Comparison of ENCODE assay signal across 1 cellular context in genomic region chr6:107539409-107539808, GRCh38.
TF ChIP-seq lines count a peak whose summit lies in the region.

No MANE protein-coding gene starts in this region.

TF ChIP-seq in HepG2, 621 proteins besides CTCF, POLR2A, EP300 and RAD21 (continued from another document and continues in another):
- TF ChIP-seq BHLHE40 (IDR thresholded peaks at IDR 0.05; ENCODE audit: low read length) (peak; percentile 72), KLF6 (CRISPR knock-in tag; IDR thresholded peaks at IDR 0.05) (peak; percentile 82), HIVEP1 (CRISPR knock-in tag; IDR thresholded peaks at IDR 0.05) (no peak), XRCC5 (optimal IDR thresholded peaks at IDR 0.05; ENCODE audit: low read length) (peak; percentile 57), ZHX1 (CRISPR knock-in tag; IDR thresholded peaks at IDR 0.05; ENCODE audit: low read depth) (no peak), MAX (IDR thresholded peaks at IDR 0.05) (peak; percentile 88), NFKBIZ (CRISPR knock-in tag; IDR thresholded peaks at IDR 0.05) (peak; percentile 84; the same call in 1 of the 2 replicates), POGK (CRISPR knock-in tag; conservative IDR thresholded peaks at IDR 0.05) (0 out of 2 replicates have a peak, but pooled peaks have one; percentile 53), TOPORS (CRISPR knock-in tag; IDR thresholded peaks at IDR 0.05) (no peak), ZBTB7A (CRISPR knock-in tag; IDR thresholded peaks at IDR 0.05) (no peak; the same call in 1 of the 2 replicates), KDM5A (IDR thresholded peaks at IDR 0.05; ENCODE audit: borderline replicate concordance, low read length) (0 out of 2 replicates have a peak, but pooled peaks have one; percentile 17), CHD2 (IDR thresholded peaks at IDR 0.05; ENCODE audit: low read depth, low read length) (no peak; the same call in 1 of the 2 replicates), ZNF574 (CRISPR knock-in tag; IDR thresholded peaks at IDR 0.05) (peak; percentile 62), ZBED4 (CRISPR knock-in tag; IDR thresholded peaks at IDR 0.05; ENCODE audit: borderline replicate concordance) (peak; percentile 92; the same call in 1 of the 2 replicates), ZNF12 (CRISPR knock-in tag; IDR thresholded peaks at IDR 0.05) (peak; percentile 69; the same call in 1 of the 2 replicates), ZNF710 (CRISPR knock-in tag; IDR thresholded peaks at IDR 0.05; ENCODE audit: borderline replicate concordance) (peak; percentile 91; the same call in 1 of the 2 replicates), USF2 (IDR thresholded peaks at IDR 0.05; ENCODE audit: low read depth, low read length) (no peak), USF2 (CRISPR knock-in tag; IDR thresholded peaks at IDR 0.05; ENCODE audit: borderline replicate concordance) (no peak), ZNF383 (CRISPR knock-in tag; IDR thresholded peaks at IDR 0.05; ENCODE audit: borderline replicate concordance) (no peak), TGIF2 (CRISPR knock-in tag; IDR thresholded peaks at IDR 0.05) (0 out of 2 replicates have a peak, but pooled peaks have one; percentile 49), WIZ (CRISPR knock-in tag; IDR thresholded peaks at IDR 0.05) (no peak), ZNF407 (CRISPR knock-in tag; IDR thresholded peaks at IDR 0.05; ENCODE audit: not compliant biosample characterization) (no peak), MXD4 (CRISPR knock-in tag; IDR thresholded peaks at IDR 0.05) (peak; percentile 85), ATF3 (CRISPR knock-in tag; IDR thresholded peaks at IDR 0.05) (peak; percentile 97), CCDC6 (CRISPR knock-in tag; IDR thresholded peaks at IDR 0.05) (peak; percentile 46; the same call in 1 of the 2 replicates), ZNF678 (CRISPR knock-in tag; IDR thresholded peaks at IDR 0.05) (no peak), SMAD1 (CRISPR knock-in tag; IDR thresholded peaks at IDR 0.05; ENCODE audit: borderline replicate concordance, low read depth) (no peak), IKZF1 (IDR thresholded peaks at IDR 0.05) (no peak), ETV5 (CRISPR knock-in tag; IDR thresholded peaks at IDR 0.05; ENCODE audit: borderline replicate concordance) (peak; percentile 82; the same call in 1 of the 2 replicates)
